In genomic region chr6:157323114-157323923, GRCh38 we compare ENCODE assay signal across 8 cellular contexts. TPM values are rescaled to one million over a fixed set of nuclear protein-coding genes. Genes with fewer than 3 reads are reported as not detected.
DNase-seq lines count a peak whose midpoint lies in the region; ATAC-seq and TF ChIP-seq lines count a peak whose summit lies in the region.

TSS of gene TMEM242 (minus strand) at chr6:157323519. CDS start at chr6:157323499, 20 bp downstream.

- H3K9me3 Mint-ChIP-seq in CD8-positive, alpha-beta memory T cell = no peaks in the 10 kb centered on the region
- no peaks in the 10 kb centered on the region for H3K9me3 Mint-ChIP-seq in natural killer cell
- H3K9me3 Mint-ChIP-seq in stimulated activated naive CD8-positive, alpha-beta T cell treated with anti-CD3 and anti-CD28 coated beads, Interleukin-15, Interleukin-2, amounts not matched to agents 100 ng/mL and 50 ng/mL, for 24 hours = no peaks in the 10 kb centered on the region

- H3K27ac Mint-ChIP-seq in CD8-positive, alpha-beta memory T cell = peak within 1 kb of the TSS; percentile 82 to 98 (median 89)
- peak within 1 kb of the TSS; percentile 88 to 89 for H3K27ac Mint-ChIP-seq in natural killer cell
- H3K27ac Mint-ChIP-seq in stimulated activated naive CD8-positive, alpha-beta T cell treated with anti-CD3 and anti-CD28 coated beads, Interleukin-15, Interleukin-2, amounts not matched to agents 100 ng/mL and 50 ng/mL, for 24 hours = peak within 1 kb of the TSS; percentile 87

- H3K4me1 ChIP-seq in CD8-positive, alpha-beta memory T cell (ENCODE audit: insufficient read depth, low read length) = peaks cover 7% of the 10 kb centered on the region
- peaks cover 8 to 32% (median 11%) of the 10 kb centered on the region in 3 donors for H3K4me1 ChIP-seq in esophagus squamous epithelium

- H3K36me3 Mint-ChIP-seq in CD8-positive, alpha-beta memory T cell = peaks cover 0 to 31% (median 2%) of the 10 kb centered on the region in 3 donors
- H3K36me3 Mint-ChIP-seq in natural killer cell = no peaks in the 10 kb centered on the region
- H3K36me3 Mint-ChIP-seq in stimulated activated naive CD8-positive, alpha-beta T cell treated with anti-CD3 and anti-CD28 coated beads, Interleukin-15, Interleukin-2, amounts not matched to agents 100 ng/mL and 50 ng/mL, for 24 hours (ENCODE audit: low read depth) = peaks cover 15% of the 10 kb centered on the region

- WGBS in esophagus squamous epithelium, 2 donors = 0% methylated on average over 6 to 10 of the region's 50 CpGs

- H3K27ac ChIP-seq in CD8-positive, alpha-beta memory T cell (ENCODE audit: low read depth, low read length) = peak within 1 kb of the TSS; percentile 73
- H3K27ac ChIP-seq in esophagus squamous epithelium = peak within 1 kb of the TSS; percentile 86 to 96 (median 93)

- no peaks in the 10 kb centered on the region for H3K9me3 ChIP-seq in CD8-positive, alpha-beta memory T cell (ENCODE audit: low read length)
- no peaks in the 10 kb centered on the region for H3K9me3 ChIP-seq in esophagus squamous epithelium

- peak; percentile 71 to 86 (median 80) for DNase-seq in CD8-positive, alpha-beta memory T cell
- DNase-seq in HuH-7.5 (ENCODE audit: low spot score) (peak; percentile 69), esophagus squamous epithelium (lab: John Stamatoyannopoulos, UW) (no peak), natural killer cell (peak; percentile 87), DMS153 (lab: John Stamatoyannopoulos, UW) (no peak)
- peak; percentile 85 for DNase-seq in activated CD8-positive, alpha-beta memory T cell treated with anti-CD3 and anti-CD28 coated beads, Interleukin-2, amount 50 U/mL, for 4 hours

- H3K36me3 ChIP-seq in CD8-positive, alpha-beta memory T cell (ENCODE audit: insufficient read depth, low read length) = peaks cover 5% of the 10 kb centered on the region
- H3K36me3 ChIP-seq in esophagus squamous epithelium = peaks cover 0 to 38% (median 5%) of the 10 kb centered on the region in 3 donors

- POLR2A ChIA-PET in CD8-positive, alpha-beta memory T cell (lab: Charles Lee) = interaction anchor here (0.7 to 1.9 kb wide), 3 partner anchors 9 to 428 kb away, joined by 3 to 6 read pairs (median 4); no protein-coding TSS in a partner anchor

- ATAC-seq in GM21515 (IDR thresholded peaks at IDR 0.05; ENCODE audit: unreplicated experiment) (peak; percentile 89), natural killer cell (peak; percentile 96 to 99 (median 97))

- peaks cover 15 to 23% (median 21%) of the 10 kb centered on the region in 3 donors for H3K4me1 Mint-ChIP-seq in CD8-positive, alpha-beta memory T cell
- H3K4me1 Mint-ChIP-seq in natural killer cell = peaks cover 19 to 20% of the 10 kb centered on the region in 2 donors
- peaks cover 39% of the 10 kb centered on the region for H3K4me1 Mint-ChIP-seq in stimulated activated naive CD8-positive, alpha-beta T cell treated with anti-CD3 and anti-CD28 coated beads, Interleukin-15, Interleukin-2, amounts not matched to agents 100 ng/mL and 50 ng/mL, for 24 hours (ENCODE audit: low read depth)

- intact Hi-C loops in esophagus squamous epithelium (cut with DNase I) = no loop called here
- intact Hi-C loops in natural killer cell (cut with micrococcal nuclease) = loop anchor here (1.0 kb wide), 1 partner anchor 58 kb away; the partner anchor contains the start of gene ZDHHC14

- H3K4me3 ChIP-seq in CD8-positive, alpha-beta memory T cell (ENCODE audit: low read length) = peak within 1 kb of the TSS; percentile 90
- H3K4me3 ChIP-seq in esophagus squamous epithelium = peak within 1 kb of the TSS; percentile 73 to 88 (median 82)

- TF ChIP-seq POLR2A in esophagus squamous epithelium (IDR thresholded peaks at IDR 0.05) = peak in 3 of 4 donors; percentile 39 to 87 (median 83)

- CTCF ChIA-PET in CD8-positive, alpha-beta memory T cell (lab: Charles Lee) = interaction anchor here (0.6 to 2.3 kb wide), 10 partner anchors 9 to 434 kb away, joined by 3 to 10 read pairs (median 3); no protein-coding TSS in a partner anchor

- no peaks in the 10 kb centered on the region for H3K27me3 ChIP-seq in CD8-positive, alpha-beta memory T cell (ENCODE audit: insufficient read depth, low read length, poor library complexity, severe bottlenecking)
- H3K27me3 ChIP-seq in esophagus squamous epithelium = no peaks in the 10 kb centered on the region

- peak in 5 of 6 experiments; percentile 26 to 48 (median 36) for TF ChIP-seq CTCF in esophagus squamous epithelium (IDR thresholded peaks at IDR 0.05)
- no peak for TF ChIP-seq CTCF in natural killer cell (IDR thresholded peaks at IDR 0.05)

- peaks cover 0 to 29% of the 10 kb centered on the region in 2 donors for H3K27me3 Mint-ChIP-seq in CD8-positive, alpha-beta memory T cell
- H3K27me3 Mint-ChIP-seq in natural killer cell (ENCODE audit: low read depth in 2 of 2) = peaks cover 3 to 14% of the 10 kb centered on the region in 2 donors
- H3K27me3 Mint-ChIP-seq in stimulated activated naive CD8-positive, alpha-beta T cell treated with anti-CD3 and anti-CD28 coated beads, Interleukin-15, Interleukin-2, amounts not matched to agents 100 ng/mL and 50 ng/mL, for 24 hours = peaks cover 29% of the 10 kb centered on the region

- H3K4me3 Mint-ChIP-seq in CD8-positive, alpha-beta memory T cell = peak within 1 kb of the TSS; percentile 94 to 97 (median 96)
- H3K4me3 Mint-ChIP-seq in natural killer cell = peak within 1 kb of the TSS; percentile 98
- H3K4me3 Mint-ChIP-seq in stimulated activated naive CD8-positive, alpha-beta T cell treated with anti-CD3 and anti-CD28 coated beads, Interleukin-15, Interleukin-2, amounts not matched to agents 100 ng/mL and 50 ng/mL, for 24 hours = peak within 1 kb of the TSS; percentile 97

RNA-seq across cellular contexts. Expression of gene TMEM242, which starts in this region (rescaled TPM):
- 10 to 100 TPM; 11.0 to 11.9 TPM for total RNA-seq in CD8-positive, alpha-beta memory T cell
- 12.1 TPM for polyA plus RNA-seq in CD8-positive, alpha-beta memory T cell
- 1 to 10 TPM; 2.7 to 8.0 (median 4.3) TPM for total RNA-seq in esophagus squamous epithelium
- total RNA-seq in natural killer cell = 10 to 100 TPM; 18.5 to 24.8 (median 19.8) TPM

Comparison
In these comparisons a context has a peak if more than half of its experiments do, and no peak if none do; other contexts are left out.
1. DNase-seq: peak in CD8-positive, alpha-beta memory T cell (5 of 5), HuH-7.5 (single experiment), activated CD8-positive, alpha-beta memory T cell treated with anti-CD3 and anti-CD28 coated beads, Interleukin-2, amount 50 U/mL, for 4 hours (single experiment) and natural killer cell (single experiment); none in esophagus squamous epithelium (single experiment) and DMS153 (single experiment).
2. Peak in every context shown above with its lines, with median percentiles within 50 percentile points of each other: H3K27ac Mint-ChIP-seq and H3K4me3 Mint-ChIP-seq.